ENCODE assay signal across 11 cellular contexts in genomic region chr1:216005916-216006315, GRCh38.
DNase-seq lines count a peak whose midpoint lies in the region; ATAC-seq and TF ChIP-seq lines count a peak whose summit lies in the region.
"Had no signal": no experiment of that assay in that cellular context is flagged by ENCODE, and none has a peak within 500 bp of the region (broad histone marks: within the 10 kb centered on the region; RNA-seq: fewer than 3 reads in every experiment).

No MANE protein-coding gene starts in this region.

- no peak overlapping the region for H2BK15ac ChIP-seq in H9 (ENCODE audit: low read depth, low read length)

- H2BK5ac ChIP-seq in H9 (ENCODE audit: insufficient read length, low read length), result no peak overlapping the region

- H3K4me3 ChIP-seq in CD4-positive, alpha-beta memory T cell (ENCODE audit: low read length in 2 of 2), result no peak overlapping the region
- no peak overlapping the region for H3K4me3 ChIP-seq in esophagus squamous epithelium
- H3K4me3 ChIP-seq: thyroid gland had no signal

- H3K9me3 ChIP-seq in CD4-positive, alpha-beta memory T cell (ENCODE audit: control insufficient read depth in 1 of 2, low read length in 2 of 2), result no peaks in the 10 kb centered on the region
- H3K9me3 ChIP-seq in H9 (ENCODE audit: control insufficient read depth, low read depth, low read length) (no peaks in the 10 kb centered on the region), esophagus squamous epithelium (no peaks in the 10 kb centered on the region)
- H3K9me3 ChIP-seq: thyroid gland had no signal

- H3K14ac ChIP-seq in H9 (ENCODE audit: insufficient read depth, low read length), result no peak overlapping the region

- H3K9ac ChIP-seq in H9 (ENCODE audit: extremely low read depth, insufficient read length, low read length), result no peak overlapping the region

- no peak overlapping the region for H4K8ac ChIP-seq in H9 (replicated peaks; ENCODE audit: insufficient read length, low read depth, low read length)

- H2BK120ac ChIP-seq in H9 (ENCODE audit: low read depth, low read length, poor library complexity, severe bottlenecking), result no peak overlapping the region

- H3K18ac ChIP-seq in H9 (ENCODE audit: insufficient read length, low read depth, low read length), result no peak overlapping the region

- H3K27me3 ChIP-seq in CD4-positive, alpha-beta memory T cell (ENCODE audit: insufficient read depth, low read length), result no peaks in the 10 kb centered on the region
- no peaks in the 10 kb centered on the region for H3K27me3 ChIP-seq in H9 (ENCODE audit: insufficient read depth, low read length)
- H3K27me3 ChIP-seq in esophagus squamous epithelium, result no peaks in the 10 kb centered on the region
- H3K27me3 ChIP-seq: thyroid gland had no signal

- WGBS in H9 (ENCODE audit: extremely low coverage, insufficient read length, low lambda C conversion rate), result no CpG with 5 or more reads among the region's 2 CpGs
- 38 to 39% methylated on average over 2 of the region's 2 CpGs for WGBS in esophagus squamous epithelium, 2 donors

- H3T11ph ChIP-seq in H9 (ENCODE audit: low read length), result no peak overlapping the region

- H3K36me3 Mint-ChIP-seq in CD4-positive, alpha-beta memory T cell, result no peaks in the 10 kb centered on the region
- peaks cover 10 to 17% (median 15%) of the 10 kb centered on the region in 3 experiments for H3K36me3 Mint-ChIP-seq in H9 (ENCODE audit: insufficient read depth in 1 of 3, low read depth in 3 of 3)

- intact Hi-C loops in CD4-positive, alpha-beta memory T cell (cut with micrococcal nuclease), result no loop called here
- intact Hi-C loops in esophagus squamous epithelium (cut with DNase I), result no loop called here

- no peak overlapping the region for H3K4me2 ChIP-seq in H9 (ENCODE audit: insufficient read depth, insufficient read length, low read length)

- CTCF ChIA-PET in CD4-positive, alpha-beta memory T cell (lab: Charles Lee; ENCODE audit: partially characterized antibody), result no interaction called here

- H2AK5ac ChIP-seq in H9 (ENCODE audit: insufficient read length, low read length), result no peak overlapping the region

- ATAC-seq in GM18867 (IDR thresholded peaks at IDR 0.05; ENCODE audit: unreplicated experiment), result peak; percentile 99
- peak; percentile 83 for ATAC-seq in HG02571 (IDR thresholded peaks at IDR 0.05; ENCODE audit: unreplicated experiment)

- no peak overlapping the region for H4K91ac ChIP-seq in H9 (ENCODE audit: insufficient read length, low read depth, low read length)

- no peak overlapping the region for H2AFZ ChIP-seq in H9 (ENCODE audit: low read length)

- no peak overlapping the region for H2BK20ac ChIP-seq in H9 (ENCODE audit: low read depth, low read length, poor library complexity, severe bottlenecking)

- no peaks in the 10 kb centered on the region for H3K36me3 ChIP-seq in CD4-positive, alpha-beta memory T cell (ENCODE audit: insufficient read depth, low read length)
- no peaks in the 10 kb centered on the region for H3K36me3 ChIP-seq in esophagus squamous epithelium
- H3K36me3 ChIP-seq: thyroid gland had no signal

- H3K79me1 ChIP-seq in H9 (ENCODE audit: insufficient read depth, low read depth, low read length, poor library complexity, severe bottlenecking), result no peaks in the 10 kb centered on the region

- no peak overlapping the region for H3K56ac ChIP-seq in H9 (ENCODE audit: insufficient read length, low read depth, low read length)

- no peaks in the 10 kb centered on the region for H3K4me1 ChIP-seq in CD4-positive, alpha-beta memory T cell (ENCODE audit: insufficient read depth, low read length)
- H3K4me1 ChIP-seq in H9 (ENCODE audit: insufficient read depth, low read length), result no peaks in the 10 kb centered on the region
- no peaks in the 10 kb centered on the region for H3K4me1 ChIP-seq in esophagus squamous epithelium
- H3K4me1 ChIP-seq: thyroid gland had no signal

- H4K20me1 ChIP-seq in H9 (ENCODE audit: control insufficient read depth, insufficient read depth, insufficient read length), result no peaks in the 10 kb centered on the region

- no peak overlapping the region for H3K27ac ChIP-seq in CD4-positive, alpha-beta memory T cell (ENCODE audit: low read depth, low read length)
- H3K27ac ChIP-seq in H9 (ENCODE audit: insufficient read length, low read depth, low read length) (no peak overlapping the region), esophagus squamous epithelium (no peak overlapping the region)
- H3K27ac ChIP-seq: thyroid gland had no signal

- H3K23ac ChIP-seq in H9 (ENCODE audit: insufficient read length, low read depth, low read length), result no peak overlapping the region

- TF ChIP-seq POLR2A in esophagus squamous epithelium (IDR thresholded peaks at IDR 0.05), result no peak

- H3K27ac Mint-ChIP-seq in CD4-positive, alpha-beta memory T cell, result no peak overlapping the region
- H3K27ac Mint-ChIP-seq in H9, result no peak overlapping the region

- H4K5ac ChIP-seq in H9 (ENCODE audit: insufficient read length, low read depth, low read length), result no peak overlapping the region

- no peak for TF ChIP-seq CTCF in H9 (conservative IDR thresholded peaks at IDR 0.05)
- no peak for TF ChIP-seq CTCF in esophagus squamous epithelium (IDR thresholded peaks at IDR 0.05)

- H3K4me1 Mint-ChIP-seq in CD4-positive, alpha-beta memory T cell, result no peaks in the 10 kb centered on the region
- H3K4me1 Mint-ChIP-seq in H9, result 0 out of 4 replicates have a peak, but pooled peaks cover 0 to 1% of the 10 kb centered on the region in 2 experiments

- DNase-seq in HPDE6-E6E7 (ENCODE audit: extremely low spot score) (peak; percentile 2), iris pigment epithelial cell (ENCODE audit: low read depth) (peak; percentile 45), H9 (no peak), esophagus squamous epithelium (lab: John Stamatoyannopoulos, UW) (no peak), retina (no peak)
- DNase-seq in CD4-positive, alpha-beta memory T cell, result no peak
- DNase-seq: central memory CD4-positive, alpha-beta T cell; NCI-H1694; thyroid gland had no signal

- H3K9me3 Mint-ChIP-seq in CD4-positive, alpha-beta memory T cell, result peaks cover 4 to 14% (median 6%) of the 10 kb centered on the region in 8 donors
- peaks cover 9 to 15% of the 10 kb centered on the region in 2 experiments for H3K9me3 Mint-ChIP-seq in H9

- H3K4me3 Mint-ChIP-seq in CD4-positive, alpha-beta memory T cell, result no peak overlapping the region
- H3K4me3 Mint-ChIP-seq in H9, result no peak overlapping the region

- no peaks in the 10 kb centered on the region for H3K23me2 ChIP-seq in H9 (ENCODE audit: insufficient read length, low read depth, low read length, poor library complexity, severe bottlenecking)

- POLR2A ChIA-PET in CD4-positive, alpha-beta memory T cell (lab: Charles Lee; ENCODE audit: partially characterized antibody), result no interaction called here

- no peak overlapping the region for H2BK12ac ChIP-seq in H9 (ENCODE audit: insufficient read length, low read depth, low read length)

- H3K27me3 Mint-ChIP-seq in CD4-positive, alpha-beta memory T cell, result no peaks in the 10 kb centered on the region
- H3K27me3 Mint-ChIP-seq in H9 (ENCODE audit: low read depth), result no peaks in the 10 kb centered on the region

- H3K4ac ChIP-seq in H9 (ENCODE audit: low read depth, low read length), result no peak overlapping the region

- no peaks in the 10 kb centered on the region for H3K79me2 ChIP-seq in H9 (ENCODE audit: insufficient read depth, low read length)

Comparison
In these comparisons a context has a peak if more than half of its experiments do, and no peak if none do; other contexts are left out.
1. DNase-seq: peak in HPDE6-E6E7 (single experiment) and iris pigment epithelial cell (single experiment); none in CD4-positive, alpha-beta memory T cell (0 of 5), H9 (single experiment), esophagus squamous epithelium (single experiment) and retina (single experiment).